16 cellular contexts compared by ENCODE assay signal in genomic region chr14:100660498-100661339, GRCh38.
DNase-seq lines count a peak whose midpoint lies in the region; ATAC-seq and TF ChIP-seq lines count a peak whose summit lies in the region.
"Had no signal": no experiment of that assay in that cellular context is flagged by ENCODE, and none has a peak within 500 bp of the region (broad histone marks: within the 10 kb centered on the region; RNA-seq: fewer than 3 reads in every experiment).

No MANE protein-coding gene starts in this region.

- H3K9me3 ChIP-seq in HCT116 (ENCODE audit: control insufficient read depth in 1 of 2, insufficient read depth in 1 of 2, low read depth in 1 of 2, low read length in 2 of 2): no peaks in the 10 kb centered on the region
- H3K9me3 ChIP-seq: BE2C had no signal

- TF ChIP-seq RAD21 in HCT116 (IDR thresholded peaks at IDR 0.05; ENCODE audit: low read depth): no peak

- peak overlapping the region; percentile 44; the same call in 1 of the 2 replicates for H3K27ac ChIP-seq in HCT116 (ENCODE audit: low read depth, low read length)

- H4K20me1 ChIP-seq in HCT116 (ENCODE audit: insufficient read depth): no peaks in the 10 kb centered on the region

- H3K4me3 ChIP-seq in HCT116 (replicated peaks in 1 of 2; ENCODE audit: low read depth in 1 of 2, low read length in 2 of 2) (no peak overlapping the region), fibroblast of mammary gland (ENCODE audit: control insufficient read depth, low read depth, low read length) (no peak overlapping the region)
- H3K4me3 ChIP-seq: GM12878 had no signal

- no TSS peak for BruUV-seq in HCT116 (replicated peaks; lab: Mats Ljungman, UMichigan)

- intact Hi-C loops in HCT116 (cut with micrococcal nuclease): no loop called here

- H3K79me2 ChIP-seq in HCT116 (ENCODE audit: insufficient read depth, low read length): no peaks in the 10 kb centered on the region

- TF ChIP-seq CTCF in HCT116 (IDR thresholded peaks at IDR 0.05 in 2 of 3, conservative IDR thresholded peaks at IDR 0.05 in 1 of 3; ENCODE audit: borderline replicate concordance in 1 of 3, insufficient read depth in 1 of 3, low read depth in 2 of 3, low read length in 2 of 3) (no peak), fibroblast of mammary gland (conservative IDR thresholded peaks at IDR 0.05; ENCODE audit: control insufficient read depth, insufficient read depth, low read depth, low read length) (no peak)

- peaks cover 4 to 67% of the 10 kb centered on the region in 2 experiments; a peak in 3 of 4 replicates for H3K4me1 ChIP-seq in HCT116 (ENCODE audit: control insufficient read depth in 1 of 2, insufficient read depth in 2 of 2, low read length in 2 of 2)

- ATAC-seq in HCT116 (peak; percentile 19; the same call in 1 of the 2 replicates), HG03354 (IDR thresholded peaks at IDR 0.05; ENCODE audit: poor library complexity, severe bottlenecking, unreplicated experiment) (no peak)
- ATAC-seq: effector memory CD8-positive, alpha-beta T cell; GM12878; naive thymus-derived CD8-positive, alpha-beta T cell had no signal

- DNase-seq in HCT116 (ENCODE audit: low read depth, low spot score): peak; percentile 47
- peak; percentile 77 for DNase-seq in RKO (ENCODE audit: low spot score)
- DNase-seq in fibroblast of mammary gland (ENCODE audit: low read depth): peak; percentile 70
- peak; percentile 7 for DNase-seq in renal cortical epithelial cell (ENCODE audit: low read depth)
- no peak for DNase-seq in T-helper 1 cell
- no peak for DNase-seq in NCI-H69 (lab: John Stamatoyannopoulos, UW)
- DNase-seq: activated gamma-delta T cell treated with Interleukin-2 at 50 U/mL for 16 hours; BE2C; effector memory CD8-positive, alpha-beta T cell; GF-D8; MM.1S; naive thymus-derived CD8-positive, alpha-beta T cell; NCI-H2029; NCI-H510A treated with DMSO at 0.1 percent for 48 hours had no signal

- peak overlapping the region; percentile 24 for H2AFZ ChIP-seq in HCT116 (ENCODE audit: low read depth, low read length, poor library complexity, severe bottlenecking)

- H3K4me2 ChIP-seq in HCT116 (ENCODE audit: low read length): peak overlapping the region; percentile 20

- H3K27me3 ChIP-seq in HCT116 (ENCODE audit: insufficient read depth, low read length): no peaks in the 10 kb centered on the region
- H3K27me3 ChIP-seq: BE2C had no signal

- H3K9ac ChIP-seq in HCT116 (ENCODE audit: low read length): peak overlapping the region; percentile 7; the same call in 1 of the 2 replicates

- POLR2A ChIA-PET in HCT116 (lab: Charles Lee): interaction anchor here (1.2 kb wide), 1 partner anchor 257 kb away, joined by 3 read pairs; no protein-coding TSS in a partner anchor

- no peaks in the 10 kb centered on the region for H3K9me2 ChIP-seq in HCT116 (ENCODE audit: insufficient read depth)

- TF ChIP-seq POLR2A in HCT116 (IDR thresholded peaks at IDR 0.05; ENCODE audit: borderline replicate concordance, extremely low read depth, insufficient read depth, insufficient read length): no peak

- CTCF ChIA-PET in HCT116 (lab: Charles Lee): interaction anchor here (0.8 to 1.5 kb wide), 2 partner anchors 243 to 275 kb away, joined by 3 to 5 read pairs; no protein-coding TSS in a partner anchor

- RAD21 ChIA-PET in HCT116 (lab: Charles Lee; ENCODE audit: low non-redundant PET in 1 of 2, low total read pairs in 2 of 2, uncharacterized antibody in 2 of 2, unreplicated experiment in 2 of 2): no interaction called here

- H3K36me3 ChIP-seq in HCT116 (ENCODE audit: control insufficient read depth in 1 of 2, insufficient read depth in 2 of 2, low read length in 2 of 2): no peaks in the 10 kb centered on the region
- H3K36me3 ChIP-seq: BE2C had no signal

TF ChIP-seq in HCT116, 20 proteins besides CTCF, POLR2A, EP300 and RAD21:
- TF ChIP-seq SP1 (IDR thresholded peaks at IDR 0.05; ENCODE audit: low read depth): no peak
- TF ChIP-seq ZBTB33 (IDR thresholded peaks at IDR 0.05; ENCODE audit: extremely low read depth, insufficient replicate concordance, low read length): no peak
- no peak for TF ChIP-seq JUND (IDR thresholded peaks at IDR 0.05)
- no peak for TF ChIP-seq EGR1 (IDR thresholded peaks at IDR 0.05; ENCODE audit: low read depth)
- TF ChIP-seq REST (IDR thresholded peaks at IDR 0.05; ENCODE audit: low read depth): no peak
- TF ChIP-seq TCF7L2 (IDR thresholded peaks at IDR 0.05; ENCODE audit: borderline replicate concordance, extremely low read depth, insufficient read depth, insufficient read length): no peak
- TF ChIP-seq FOSL1 (IDR thresholded peaks at IDR 0.05; ENCODE audit: low read depth): no peak
- no peak for TF ChIP-seq POLR2AphosphoS5 (IDR thresholded peaks at IDR 0.05; ENCODE audit: low read depth, low read length)
- TF ChIP-seq ZNF274 (IDR thresholded peaks at IDR 0.05; ENCODE audit: low read depth, low read length): no peak
- no peak for TF ChIP-seq YY1 (IDR thresholded peaks at IDR 0.05; ENCODE audit: extremely low read depth, insufficient replicate concordance, low read depth, low read length)
- no peak for TF ChIP-seq ATF3 (IDR thresholded peaks at IDR 0.05)
- no peak for TF ChIP-seq CBX3 (IDR thresholded peaks at IDR 0.05; ENCODE audit: low read depth)
- no peak for TF ChIP-seq SIN3A (IDR thresholded peaks at IDR 0.05; ENCODE audit: low read depth)
- no peak for TF ChIP-seq EZH2phosphoT487 (IDR thresholded peaks at IDR 0.05; ENCODE audit: borderline replicate concordance)
- TF ChIP-seq MAX (IDR thresholded peaks at IDR 0.05): no peak
- no peak for TF ChIP-seq SRF (IDR thresholded peaks at IDR 0.05; ENCODE audit: low read depth)
- TF ChIP-seq ZFX (IDR thresholded peaks at IDR 0.05): no peak
- TF ChIP-seq ELF1 (IDR thresholded peaks at IDR 0.05; ENCODE audit: borderline replicate concordance, low read depth): no peak
- no peak for TF ChIP-seq EZH2 (IDR thresholded peaks at IDR 0.05)

Comparison
In these comparisons a context has a peak if more than half of its experiments do, and no peak if none do; other contexts are left out.
1. DNase-seq: peak in HCT116 (single experiment), RKO (single experiment), fibroblast of mammary gland (single experiment) and renal cortical epithelial cell (single experiment); none in T-helper 1 cell (0 of 5) and NCI-H69 (single experiment).